1 cellular context compared by ENCODE assay signal in the genomic region with DNA sequence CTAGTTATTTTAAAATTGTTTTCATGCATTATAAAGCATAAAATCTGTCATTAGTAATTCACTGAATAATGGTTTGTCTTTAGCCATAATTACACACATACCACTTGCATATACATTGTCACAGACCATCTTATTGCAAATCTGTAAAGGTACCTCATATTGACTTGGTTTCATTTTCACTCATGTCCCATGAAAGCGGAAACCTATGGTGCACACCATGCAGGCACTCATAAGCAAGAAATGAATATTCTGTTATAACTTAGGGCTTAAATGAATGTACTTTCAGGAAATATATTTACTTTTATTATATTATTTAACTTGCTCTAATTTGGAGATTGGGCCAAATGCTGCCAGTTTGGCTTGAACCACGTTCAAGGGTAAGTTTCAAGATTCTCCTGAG.
TF ChIP-seq lines count a peak whose summit lies in the region.

No MANE protein-coding gene starts in this region.

TF ChIP-seq in GM23338, 12 proteins besides CTCF, POLR2A, EP300 and RAD21 (continued from another document):
- TF ChIP-seq ZNF462 (CRISPR knock-in tag; IDR thresholded peaks at IDR 0.05) (no peak), EZH2phosphoT487 (IDR thresholded peaks at IDR 0.05; ENCODE audit: unreplicated experiment) (no peak), ZNF114 (CRISPR knock-in tag; IDR thresholded peaks at IDR 0.05) (no peak), ETS1 (IDR thresholded peaks at IDR 0.05) (no peak), ZNF331 (CRISPR knock-in tag; IDR thresholded peaks at IDR 0.05; ENCODE audit: low read depth) (no peak), EZH2 (IDR thresholded peaks at IDR 0.05; ENCODE audit: low read depth, unreplicated experiment) (no peak)
TF ChIP-seq in GM23338: peak in this region for 0.
